ENCODE assay signal across 8 cellular contexts in the genomic region with DNA sequence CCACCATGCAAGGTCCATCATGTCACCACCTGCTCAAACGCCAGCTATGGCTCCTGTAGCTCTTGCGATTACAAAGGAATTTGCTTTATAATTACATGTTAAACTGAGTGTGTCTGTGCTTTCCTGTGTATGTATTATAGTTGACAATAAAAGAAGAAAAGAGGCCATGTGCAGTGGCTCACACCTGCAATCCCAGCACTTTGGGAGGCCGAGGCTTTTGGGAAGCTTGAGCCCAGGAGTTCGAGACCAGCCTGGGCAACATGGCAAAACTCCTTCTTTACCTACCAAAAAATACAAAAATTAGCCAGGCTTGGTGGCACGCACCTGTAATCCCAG. TPM values are rescaled to one million over a fixed set of nuclear protein-coding genes. Genes with fewer than 3 reads are reported as not detected.
DNase-seq lines count a peak whose midpoint lies in the region; ATAC-seq and TF ChIP-seq lines count a peak whose summit lies in the region.

No MANE protein-coding gene starts in this region.

- no peaks in the 10 kb centered on the region for H3K9me3 Mint-ChIP-seq in activated T-cell treated with anti-CD3 and anti-CD28 coated beads, Interleukin-2, amount 50 U/mL, for 4 hours
- H3K9me3 Mint-ChIP-seq in activated naive CD8-positive, alpha-beta T cell treated with anti-CD3 and anti-CD28 coated beads, Interleukin-2, amount 10 ng/mL, durations not matched to agents 7 days and 5 days = no peaks in the 10 kb centered on the region
- no peaks in the 10 kb centered on the region for H3K9me3 Mint-ChIP-seq in memory B cell

- peaks cover 10% of the 10 kb centered on the region in 2 donors for H3K36me3 ChIP-seq in thyroid gland

- peak overlapping the region; percentile 99 for H3K27ac Mint-ChIP-seq in activated naive CD8-positive, alpha-beta T cell treated with anti-CD3 and anti-CD28 coated beads, Interleukin-2, amount 10 ng/mL, durations not matched to agents 7 days and 5 days
- H3K27ac Mint-ChIP-seq in memory B cell = peak overlapping the region; percentile 95

- intact Hi-C loops in thyroid gland (cut with DNase I) = no loop called here

- no peak overlapping the region for H3K4me3 ChIP-seq in thyroid gland (replicated peaks in 1 of 3)

- peaks cover 70% of the 10 kb centered on the region for H3K4me1 Mint-ChIP-seq in activated T-cell treated with anti-CD3 and anti-CD28 coated beads, Interleukin-2, amount 50 U/mL, for 4 hours (ENCODE audit: low read depth)
- H3K4me1 Mint-ChIP-seq in activated naive CD8-positive, alpha-beta T cell treated with anti-CD3 and anti-CD28 coated beads, Interleukin-2, amount 10 ng/mL, durations not matched to agents 7 days and 5 days = peaks cover 44% of the 10 kb centered on the region
- peaks cover 32% of the 10 kb centered on the region for H3K4me1 Mint-ChIP-seq in memory B cell

- POLR2A ChIA-PET in activated naive CD8-positive, alpha-beta T cell treated with anti-CD3 and anti-CD28 coated beads, Interleukin-2, amount 10 ng/mL, durations not matched to agents 7 days and 5 days (lab: Charles Lee) = interaction anchor here (0.7 to 6.5 kb wide), 11 partner anchors 9 to 446 kb away, joined by 3 to 57 read pairs (median 9); partner anchors contain the start of genes ATRIP, CCDC51, PFKFB4 and SHISA5

- WGBS in thyroid gland, 2 donors = 74 to 82% methylated on average over 5 of the region's 5 CpGs

- H3K27me3 Mint-ChIP-seq in activated T-cell treated with anti-CD3 and anti-CD28 coated beads, Interleukin-2, amount 50 U/mL, for 4 hours (ENCODE audit: low read depth) = no peaks in the 10 kb centered on the region
- H3K27me3 Mint-ChIP-seq in activated naive CD8-positive, alpha-beta T cell treated with anti-CD3 and anti-CD28 coated beads, Interleukin-2, amount 10 ng/mL, durations not matched to agents 7 days and 5 days = no peaks in the 10 kb centered on the region
- H3K27me3 Mint-ChIP-seq in memory B cell = no peaks in the 10 kb centered on the region

- H3K4me1 ChIP-seq in thyroid gland = peaks cover 18 to 49% of the 10 kb centered on the region in 2 donors

- H3K4me3 Mint-ChIP-seq in activated T-cell treated with anti-CD3 and anti-CD28 coated beads, Interleukin-2, amount 50 U/mL, for 4 hours = peak overlapping the region; percentile 78
- H3K4me3 Mint-ChIP-seq in activated naive CD8-positive, alpha-beta T cell treated with anti-CD3 and anti-CD28 coated beads, Interleukin-2, amount 10 ng/mL, durations not matched to agents 7 days and 5 days = peak overlapping the region; percentile 88
- peak overlapping the region; percentile 89 for H3K4me3 Mint-ChIP-seq in memory B cell

- no peak for ATAC-seq in activated T-cell treated with anti-CD3 and anti-CD28 coated beads, Interleukin-2, amount 50 U/mL, for 4 hours
- no peak for ATAC-seq in activated naive CD8-positive, alpha-beta T cell treated with anti-CD3 and anti-CD28 coated beads, Interleukin-2, amount 10 ng/mL, durations not matched to agents 7 days and 5 days (ENCODE audit: low read depth)
- ATAC-seq in memory B cell (ENCODE audit: low read depth) (no peak), HG03135 (IDR thresholded peaks at IDR 0.05; ENCODE audit: unreplicated experiment) (no peak)

- no peaks in the 10 kb centered on the region for H3K27me3 ChIP-seq in thyroid gland

- TF ChIP-seq CTCF in thyroid gland (IDR thresholded peaks at IDR 0.05) = no peak

- H3K27ac ChIP-seq in thyroid gland = peak overlapping the region; percentile 94 to 99 (median 96)

- no peak for TF ChIP-seq POLR2A in thyroid gland (IDR thresholded peaks at IDR 0.05)

- H3K9me3 ChIP-seq in thyroid gland = no peaks in the 10 kb centered on the region

- DNase-seq in activated T-cell treated with anti-CD3 and anti-CD28 coated beads, Interleukin-2, amount 50 U/mL, for 4 hours = no peak
- DNase-seq in activated T-cell treated with anti-CD3 and anti-CD28 coated beads, Interleukin-2, amount 50 U/mL, for 1 hour = no peak
- no peak for DNase-seq in activated naive CD8-positive, alpha-beta T cell treated with anti-CD3 and anti-CD28 coated beads, Interleukin-2, amount 10 ng/mL, durations not matched to agents 7 days and 5 days
- DNase-seq in memory B cell (ENCODE audit: low spot score in 2 of 2) (no peak), thyroid gland (no peak), NCI-H524 treated with DMSO at 0.1 percent for 48 hours (lab: John Stamatoyannopoulos, UW) (no peak), HUDEP-2 (lab: John Stamatoyannopoulos, UW; ENCODE audit: unreplicated experiment in 76 of 76) (no peak)

- H3K36me3 Mint-ChIP-seq in activated T-cell treated with anti-CD3 and anti-CD28 coated beads, Interleukin-2, amount 50 U/mL, for 4 hours (ENCODE audit: insufficient read depth) = peaks cover 10% of the 10 kb centered on the region
- H3K36me3 Mint-ChIP-seq in activated naive CD8-positive, alpha-beta T cell treated with anti-CD3 and anti-CD28 coated beads, Interleukin-2, amount 10 ng/mL, durations not matched to agents 7 days and 5 days = peaks cover 29% of the 10 kb centered on the region
- peaks cover 8% of the 10 kb centered on the region for H3K36me3 Mint-ChIP-seq in memory B cell

RNA-seq across cellular contexts. Expression of gene ATRIP, which starts 27.0 kb away (rescaled TPM):
- 10 to 100 TPM; 17.3 to 17.6 (median 17.5) TPM for total RNA-seq in activated T-cell treated with anti-CD3 and anti-CD28 coated beads, Interleukin-2, amount 50 U/mL, for 4 hours
- total RNA-seq in activated naive CD8-positive, alpha-beta T cell treated with anti-CD3 and anti-CD28 coated beads, Interleukin-2, amount 10 ng/mL, durations not matched to agents 7 days and 5 days = 10 to 100 TPM; 17.0 to 19.9 TPM
- 10 to 100 TPM in 2 of 4 donors, 1 to 10 TPM in 2; 8.4 to 13.9 (median 11.0) TPM for total RNA-seq in thyroid gland

RNA-seq across cellular contexts. Expression of gene SHISA5, which starts 30.4 kb away (rescaled TPM):
- 10 to 100 TPM; 59.9 to 88.8 (median 62.7) TPM for total RNA-seq in activated T-cell treated with anti-CD3 and anti-CD28 coated beads, Interleukin-2, amount 50 U/mL, for 4 hours
- total RNA-seq in activated naive CD8-positive, alpha-beta T cell treated with anti-CD3 and anti-CD28 coated beads, Interleukin-2, amount 10 ng/mL, durations not matched to agents 7 days and 5 days = 100 to 1,000 TPM; 215 to 224 TPM
- 100 to 1,000 TPM in 3 of 4 donors, 10 to 100 TPM in 1; 100.0 to 120 (median 109) TPM for total RNA-seq in thyroid gland

RNA-seq across cellular contexts. Expression of gene TMA7, which starts 33.5 kb away (rescaled TPM):
- total RNA-seq in activated T-cell treated with anti-CD3 and anti-CD28 coated beads, Interleukin-2, amount 50 U/mL, for 4 hours = 100 to 1,000 TPM; 306 to 337 (median 326) TPM
- total RNA-seq in activated naive CD8-positive, alpha-beta T cell treated with anti-CD3 and anti-CD28 coated beads, Interleukin-2, amount 10 ng/mL, durations not matched to agents 7 days and 5 days = 100 to 1,000 TPM; 260 to 263 TPM
- total RNA-seq in thyroid gland = 100 to 1,000 TPM; 133 to 413 (median 301) TPM

RNA-seq across cellular contexts. Expression of gene CCDC51, which starts 33.7 kb away (rescaled TPM):
- total RNA-seq in activated T-cell treated with anti-CD3 and anti-CD28 coated beads, Interleukin-2, amount 50 U/mL, for 4 hours = 10 to 100 TPM; 21.7 to 29.4 (median 24.7) TPM
- 10 to 100 TPM; 11.5 to 12.2 TPM for total RNA-seq in activated naive CD8-positive, alpha-beta T cell treated with anti-CD3 and anti-CD28 coated beads, Interleukin-2, amount 10 ng/mL, durations not matched to agents 7 days and 5 days
- 10 to 100 TPM in 3 of 4 donors, 1 to 10 TPM in 1; 8.6 to 17.0 (median 15.0) TPM for total RNA-seq in thyroid gland

RNA-seq across cellular contexts. Expression of gene PLXNB1, which starts 43.7 kb away (rescaled TPM):
- 1 to 10 TPM; 6.0 to 7.2 (median 6.8) TPM for total RNA-seq in activated T-cell treated with anti-CD3 and anti-CD28 coated beads, Interleukin-2, amount 50 U/mL, for 4 hours
- 1 to 10 TPM; 4.5 to 6.2 TPM for total RNA-seq in activated naive CD8-positive, alpha-beta T cell treated with anti-CD3 and anti-CD28 coated beads, Interleukin-2, amount 10 ng/mL, durations not matched to agents 7 days and 5 days
- total RNA-seq in thyroid gland = 100 to 1,000 TPM; 126 to 216 (median 138) TPM
